Comparison of ENCODE assay signal across 1 cellular context in the genomic region with DNA sequence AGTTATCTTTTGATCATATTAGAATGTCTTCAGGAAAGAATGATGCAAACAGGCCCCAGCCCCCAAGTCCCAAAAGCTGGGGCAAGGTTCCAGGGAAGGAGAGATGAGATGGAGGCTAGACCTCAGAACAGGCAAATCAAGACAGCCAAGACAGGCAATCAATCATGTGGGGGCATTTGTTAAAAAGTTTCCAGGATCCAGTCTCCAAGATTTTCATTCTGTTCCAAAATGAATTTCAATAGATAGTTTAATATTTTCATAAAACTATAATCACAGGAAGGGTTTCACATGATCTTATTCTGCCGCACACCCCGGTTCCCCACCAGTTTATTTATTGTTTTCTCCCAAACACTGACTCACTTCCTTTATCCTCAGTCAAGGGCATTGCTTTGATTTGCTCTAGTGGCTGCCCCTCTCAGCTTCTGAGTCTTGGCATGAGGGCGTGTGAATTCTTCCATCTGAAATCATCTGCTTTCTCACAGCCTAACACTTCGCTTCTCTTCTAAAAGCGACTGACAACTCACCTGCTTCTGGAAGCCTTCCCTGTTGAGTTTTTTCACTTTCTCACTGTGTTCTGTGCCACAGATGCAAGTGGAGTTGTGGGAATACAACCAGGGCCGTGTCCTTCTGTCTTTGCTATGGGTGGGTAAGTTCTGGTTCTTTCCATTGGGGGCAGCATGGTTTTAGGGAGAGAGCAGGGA.
A peak's percentile ranks its signal among the peaks of the same experiment; 100 is the strongest.
TF ChIP-seq lines count a peak whose summit lies in the region.

No MANE protein-coding gene starts in this region.

TF ChIP-seq in HepG2, 621 proteins besides CTCF, POLR2A, EP300 and RAD21 (continued from another document and continues in another):
- TF ChIP-seq HMGA1 (CRISPR knock-in tag; conservative IDR thresholded peaks at IDR 0.05) (no peak; the same call in 1 of the 2 replicates), CAMTA2 (CRISPR knock-in tag; IDR thresholded peaks at IDR 0.05; ENCODE audit: borderline replicate concordance) (no peak), ZNF329 (CRISPR knock-in tag; IDR thresholded peaks at IDR 0.05; ENCODE audit: low read depth) (no peak), IRF2 (CRISPR knock-in tag; IDR thresholded peaks at IDR 0.05) (no peak), SIN3B (IDR thresholded peaks at IDR 0.05; ENCODE audit: low read length) (no peak), TARDBP (CRISPR knock-in tag; IDR thresholded peaks at IDR 0.05) (peak; percentile 74), ZNF17 (CRISPR knock-in tag; IDR thresholded peaks at IDR 0.05) (0 out of 2 replicates have a peak, but pooled peaks have one; percentile 32), HNF4A (CRISPR knock-in tag; IDR thresholded peaks at IDR 0.05) (no peak), ZNF333 (CRISPR knock-in tag; IDR thresholded peaks at IDR 0.05; ENCODE audit: borderline replicate concordance) (no peak), BORCS8-MEF2B (CRISPR knock-in tag; IDR thresholded peaks at IDR 0.05) (peak; percentile 47; the same call in 1 of the 2 replicates), YEATS2 (CRISPR knock-in tag; IDR thresholded peaks at IDR 0.05; ENCODE audit: borderline replicate concordance) (0 out of 2 replicates have a peak, but pooled peaks have one; percentile 51), ZNF10 (CRISPR knock-in tag; IDR thresholded peaks at IDR 0.05; ENCODE audit: borderline replicate concordance, low read depth) (no peak), ZMYM4 (CRISPR knock-in tag; IDR thresholded peaks at IDR 0.05) (peak; percentile 44), ARNT (IDR thresholded peaks at IDR 0.05) (no peak), ZNF431 (CRISPR knock-in tag; IDR thresholded peaks at IDR 0.05; ENCODE audit: borderline replicate concordance, low read depth) (no peak), STAT5B (CRISPR knock-in tag; IDR thresholded peaks at IDR 0.05) (no peak), ETV6 (CRISPR knock-in tag; conservative IDR thresholded peaks at IDR 0.05) (no peak), ZNF567 (CRISPR knock-in tag; IDR thresholded peaks at IDR 0.05; ENCODE audit: borderline replicate concordance) (no peak), ZNF768 (CRISPR knock-in tag; IDR thresholded peaks at IDR 0.05) (no peak), ZFP1 (CRISPR knock-in tag; IDR thresholded peaks at IDR 0.05) (no peak; the same call in 1 of the 2 replicates), NCOA1 (CRISPR knock-in tag; IDR thresholded peaks at IDR 0.05) (no peak), NBN (conservative IDR thresholded peaks at IDR 0.05) (no peak), ZNF781 (CRISPR knock-in tag; IDR thresholded peaks at IDR 0.05; ENCODE audit: borderline replicate concordance, not compliant biosample characterization) (no peak), ZNF552 (CRISPR knock-in tag; IDR thresholded peaks at IDR 0.05; ENCODE audit: borderline replicate concordance) (no peak), HOXA5 (CRISPR knock-in tag; IDR thresholded peaks at IDR 0.05) (peak; percentile 62; the same call in 1 of the 2 replicates)
- TF ChIP-seq, protein P1, sequence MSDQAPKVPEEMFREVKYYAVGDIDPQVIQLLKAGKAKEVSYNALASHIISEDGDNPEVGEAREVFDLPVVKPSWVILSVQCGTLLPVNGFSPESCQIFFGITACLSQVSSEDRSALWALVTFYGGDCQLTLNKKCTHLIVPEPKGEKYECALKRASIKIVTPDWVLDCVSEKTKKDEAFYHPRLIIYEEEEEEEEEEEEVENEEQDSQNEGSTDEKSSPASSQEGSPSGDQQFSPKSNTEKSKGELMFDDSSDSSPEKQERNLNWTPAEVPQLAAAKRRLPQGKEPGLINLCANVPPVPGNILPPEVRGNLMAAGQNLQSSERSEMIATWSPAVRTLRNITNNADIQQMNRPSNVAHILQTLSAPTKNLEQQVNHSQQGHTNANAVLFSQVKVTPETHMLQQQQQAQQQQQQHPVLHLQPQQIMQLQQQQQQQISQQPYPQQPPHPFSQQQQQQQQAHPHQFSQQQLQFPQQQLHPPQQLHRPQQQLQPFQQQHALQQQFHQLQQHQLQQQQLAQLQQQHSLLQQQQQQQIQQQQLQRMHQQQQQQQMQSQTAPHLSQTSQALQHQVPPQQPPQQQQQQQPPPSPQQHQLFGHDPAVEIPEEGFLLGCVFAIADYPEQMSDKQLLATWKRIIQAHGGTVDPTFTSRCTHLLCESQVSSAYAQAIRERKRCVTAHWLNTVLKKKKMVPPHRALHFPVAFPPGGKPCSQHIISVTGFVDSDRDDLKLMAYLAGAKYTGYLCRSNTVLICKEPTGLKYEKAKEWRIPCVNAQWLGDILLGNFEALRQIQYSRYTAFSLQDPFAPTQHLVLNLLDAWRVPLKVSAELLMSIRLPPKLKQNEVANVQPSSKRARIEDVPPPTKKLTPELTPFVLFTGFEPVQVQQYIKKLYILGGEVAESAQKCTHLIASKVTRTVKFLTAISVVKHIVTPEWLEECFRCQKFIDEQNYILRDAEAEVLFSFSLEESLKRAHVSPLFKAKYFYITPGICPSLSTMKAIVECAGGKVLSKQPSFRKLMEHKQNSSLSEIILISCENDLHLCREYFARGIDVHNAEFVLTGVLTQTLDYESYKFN (CRISPR knock-in tag; conservative IDR thresholded peaks at IDR 0.05): peak; percentile 73
- TF ChIP-seq, protein P2, sequence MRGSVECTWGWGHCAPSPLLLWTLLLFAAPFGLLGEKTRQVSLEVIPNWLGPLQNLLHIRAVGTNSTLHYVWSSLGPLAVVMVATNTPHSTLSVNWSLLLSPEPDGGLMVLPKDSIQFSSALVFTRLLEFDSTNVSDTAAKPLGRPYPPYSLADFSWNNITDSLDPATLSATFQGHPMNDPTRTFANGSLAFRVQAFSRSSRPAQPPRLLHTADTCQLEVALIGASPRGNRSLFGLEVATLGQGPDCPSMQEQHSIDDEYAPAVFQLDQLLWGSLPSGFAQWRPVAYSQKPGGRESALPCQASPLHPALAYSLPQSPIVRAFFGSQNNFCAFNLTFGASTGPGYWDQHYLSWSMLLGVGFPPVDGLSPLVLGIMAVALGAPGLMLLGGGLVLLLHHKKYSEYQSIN (CRISPR knock-in tag; IDR thresholded peaks at IDR 0.05; ENCODE audit: borderline replicate concordance): no peak
- TF ChIP-seq, protein P3, sequence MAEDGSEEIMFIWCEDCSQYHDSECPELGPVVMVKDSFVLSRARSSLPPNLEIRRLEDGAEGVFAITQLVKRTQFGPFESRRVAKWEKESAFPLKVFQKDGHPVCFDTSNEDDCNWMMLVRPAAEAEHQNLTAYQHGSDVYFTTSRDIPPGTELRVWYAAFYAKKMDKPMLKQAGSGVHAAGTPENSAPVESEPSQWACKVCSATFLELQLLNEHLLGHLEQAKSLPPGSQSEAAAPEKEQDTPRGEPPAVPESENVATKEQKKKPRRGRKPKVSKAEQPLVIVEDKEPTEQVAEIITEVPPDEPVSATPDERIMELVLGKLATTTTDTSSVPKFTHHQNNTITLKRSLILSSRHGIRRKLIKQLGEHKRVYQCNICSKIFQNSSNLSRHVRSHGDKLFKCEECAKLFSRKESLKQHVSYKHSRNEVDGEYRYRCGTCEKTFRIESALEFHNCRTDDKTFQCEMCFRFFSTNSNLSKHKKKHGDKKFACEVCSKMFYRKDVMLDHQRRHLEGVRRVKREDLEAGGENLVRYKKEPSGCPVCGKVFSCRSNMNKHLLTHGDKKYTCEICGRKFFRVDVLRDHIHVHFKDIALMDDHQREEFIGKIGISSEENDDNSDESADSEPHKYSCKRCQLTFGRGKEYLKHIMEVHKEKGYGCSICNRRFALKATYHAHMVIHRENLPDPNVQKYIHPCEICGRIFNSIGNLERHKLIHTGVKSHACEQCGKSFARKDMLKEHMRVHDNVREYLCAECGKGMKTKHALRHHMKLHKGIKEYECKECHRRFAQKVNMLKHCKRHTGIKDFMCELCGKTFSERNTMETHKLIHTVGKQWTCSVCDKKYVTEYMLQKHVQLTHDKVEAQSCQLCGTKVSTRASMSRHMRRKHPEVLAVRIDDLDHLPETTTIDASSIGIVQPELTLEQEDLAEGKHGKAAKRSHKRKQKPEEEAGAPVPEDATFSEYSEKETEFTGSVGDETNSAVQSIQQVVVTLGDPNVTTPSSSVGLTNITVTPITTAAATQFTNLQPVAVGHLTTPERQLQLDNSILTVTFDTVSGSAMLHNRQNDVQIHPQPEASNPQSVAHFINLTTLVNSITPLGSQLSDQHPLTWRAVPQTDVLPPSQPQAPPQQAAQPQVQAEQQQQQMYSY (CRISPR knock-in tag; IDR thresholded peaks at IDR 0.05): no peak
- TF ChIP-seq, protein P4, sequence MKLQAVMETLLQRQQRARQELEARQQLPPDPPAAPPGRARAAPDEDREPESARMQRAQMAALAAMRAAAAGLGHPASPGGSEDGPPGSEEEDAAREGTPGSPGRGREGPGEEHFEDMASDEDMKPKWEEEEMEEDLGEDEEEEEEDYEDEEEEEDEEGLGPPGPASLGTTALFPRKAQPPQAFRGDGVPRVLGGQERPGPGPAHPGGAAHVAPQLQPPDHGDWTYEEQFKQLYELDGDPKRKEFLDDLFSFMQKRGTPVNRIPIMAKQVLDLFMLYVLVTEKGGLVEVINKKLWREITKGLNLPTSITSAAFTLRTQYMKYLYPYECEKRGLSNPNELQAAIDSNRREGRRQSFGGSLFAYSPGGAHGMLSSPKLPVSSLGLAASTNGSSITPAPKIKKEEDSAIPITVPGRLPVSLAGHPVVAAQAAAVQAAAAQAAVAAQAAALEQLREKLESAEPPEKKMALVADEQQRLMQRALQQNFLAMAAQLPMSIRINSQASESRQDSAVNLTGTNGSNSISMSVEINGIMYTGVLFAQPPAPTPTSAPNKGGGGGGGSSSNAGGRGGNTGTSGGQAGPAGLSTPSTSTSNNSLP (IDR thresholded peaks at IDR 0.05; ENCODE audit: low read depth, low read length): no peak
- TF ChIP-seq, protein P5, sequence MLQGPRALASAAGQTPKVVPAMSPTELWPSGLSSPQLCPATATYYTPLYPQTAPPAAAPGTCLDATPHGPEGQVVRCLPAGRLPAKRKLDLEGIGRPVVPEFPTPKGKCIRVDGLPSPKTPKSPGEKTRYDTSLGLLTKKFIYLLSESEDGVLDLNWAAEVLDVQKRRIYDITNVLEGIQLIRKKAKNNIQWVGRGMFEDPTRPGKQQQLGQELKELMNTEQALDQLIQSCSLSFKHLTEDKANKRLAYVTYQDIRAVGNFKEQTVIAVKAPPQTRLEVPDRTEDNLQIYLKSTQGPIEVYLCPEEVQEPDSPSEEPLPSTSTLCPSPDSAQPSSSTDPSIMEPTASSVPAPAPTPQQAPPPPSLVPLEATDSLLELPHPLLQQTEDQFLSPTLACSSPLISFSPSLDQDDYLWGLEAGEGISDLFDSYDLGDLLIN (CRISPR knock-in tag; IDR thresholded peaks at IDR 0.05; ENCODE audit: borderline replicate concordance): no peak
- TF ChIP-seq, protein P6, sequence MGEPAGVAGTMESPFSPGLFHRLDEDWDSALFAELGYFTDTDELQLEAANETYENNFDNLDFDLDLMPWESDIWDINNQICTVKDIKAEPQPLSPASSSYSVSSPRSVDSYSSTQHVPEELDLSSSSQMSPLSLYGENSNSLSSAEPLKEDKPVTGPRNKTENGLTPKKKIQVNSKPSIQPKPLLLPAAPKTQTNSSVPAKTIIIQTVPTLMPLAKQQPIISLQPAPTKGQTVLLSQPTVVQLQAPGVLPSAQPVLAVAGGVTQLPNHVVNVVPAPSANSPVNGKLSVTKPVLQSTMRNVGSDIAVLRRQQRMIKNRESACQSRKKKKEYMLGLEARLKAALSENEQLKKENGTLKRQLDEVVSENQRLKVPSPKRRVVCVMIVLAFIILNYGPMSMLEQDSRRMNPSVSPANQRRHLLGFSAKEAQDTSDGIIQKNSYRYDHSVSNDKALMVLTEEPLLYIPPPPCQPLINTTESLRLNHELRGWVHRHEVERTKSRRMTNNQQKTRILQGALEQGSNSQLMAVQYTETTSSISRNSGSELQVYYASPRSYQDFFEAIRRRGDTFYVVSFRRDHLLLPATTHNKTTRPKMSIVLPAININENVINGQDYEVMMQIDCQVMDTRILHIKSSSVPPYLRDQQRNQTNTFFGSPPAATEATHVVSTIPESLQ (CRISPR knock-in tag; conservative IDR thresholded peaks at IDR 0.05): no peak
- TF ChIP-seq, protein P7, sequence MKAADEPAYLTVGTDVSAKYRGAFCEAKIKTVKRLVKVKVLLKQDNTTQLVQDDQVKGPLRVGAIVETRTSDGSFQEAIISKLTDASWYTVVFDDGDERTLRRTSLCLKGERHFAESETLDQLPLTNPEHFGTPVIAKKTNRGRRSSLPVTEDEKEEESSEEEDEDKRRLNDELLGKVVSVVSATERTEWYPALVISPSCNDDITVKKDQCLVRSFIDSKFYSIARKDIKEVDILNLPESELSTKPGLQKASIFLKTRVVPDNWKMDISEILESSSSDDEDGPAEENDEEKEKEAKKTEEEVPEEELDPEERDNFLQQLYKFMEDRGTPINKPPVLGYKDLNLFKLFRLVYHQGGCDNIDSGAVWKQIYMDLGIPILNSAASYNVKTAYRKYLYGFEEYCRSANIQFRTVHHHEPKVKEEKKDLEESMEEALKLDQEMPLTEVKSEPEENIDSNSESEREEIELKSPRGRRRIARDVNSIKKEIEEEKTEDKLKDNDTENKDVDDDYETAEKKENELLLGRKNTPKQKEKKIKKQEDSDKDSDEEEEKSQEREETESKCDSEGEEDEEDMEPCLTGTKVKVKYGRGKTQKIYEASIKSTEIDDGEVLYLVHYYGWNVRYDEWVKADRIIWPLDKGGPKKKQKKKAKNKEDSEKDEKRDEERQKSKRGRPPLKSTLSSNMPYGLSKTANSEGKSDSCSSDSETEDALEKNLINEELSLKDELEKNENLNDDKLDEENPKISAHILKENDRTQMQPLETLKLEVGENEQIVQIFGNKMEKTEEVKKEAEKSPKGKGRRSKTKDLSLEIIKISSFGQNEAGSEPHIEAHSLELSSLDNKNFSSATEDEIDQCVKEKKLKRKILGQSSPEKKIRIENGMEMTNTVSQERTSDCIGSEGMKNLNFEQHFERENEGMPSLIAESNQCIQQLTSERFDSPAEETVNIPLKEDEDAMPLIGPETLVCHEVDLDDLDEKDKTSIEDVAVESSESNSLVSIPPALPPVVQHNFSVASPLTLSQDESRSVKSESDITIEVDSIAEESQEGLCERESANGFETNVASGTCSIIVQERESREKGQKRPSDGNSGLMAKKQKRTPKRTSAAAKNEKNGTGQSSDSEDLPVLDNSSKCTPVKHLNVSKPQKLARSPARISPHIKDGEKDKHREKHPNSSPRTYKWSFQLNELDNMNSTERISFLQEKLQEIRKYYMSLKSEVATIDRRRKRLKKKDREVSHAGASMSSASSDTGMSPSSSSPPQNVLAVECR (CRISPR knock-in tag; IDR thresholded peaks at IDR 0.05; ENCODE audit: borderline replicate concordance): peak; percentile 31; the same call in 1 of the 2 replicates
- TF ChIP-seq, protein P8, sequence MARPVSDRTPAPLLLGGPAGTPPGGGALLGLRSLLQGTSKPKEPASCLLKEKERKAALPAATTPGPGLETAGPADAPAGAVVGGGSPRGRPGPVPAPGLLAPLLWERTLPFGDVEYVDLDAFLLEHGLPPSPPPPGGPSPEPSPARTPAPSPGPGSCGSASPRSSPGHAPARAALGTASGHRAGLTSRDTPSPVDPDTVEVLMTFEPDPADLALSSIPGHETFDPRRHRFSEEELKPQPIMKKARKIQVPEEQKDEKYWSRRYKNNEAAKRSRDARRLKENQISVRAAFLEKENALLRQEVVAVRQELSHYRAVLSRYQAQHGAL (CRISPR knock-in tag; IDR thresholded peaks at IDR 0.05; ENCODE audit: not compliant biosample characterization): no peak
- TF ChIP-seq, protein P9, sequence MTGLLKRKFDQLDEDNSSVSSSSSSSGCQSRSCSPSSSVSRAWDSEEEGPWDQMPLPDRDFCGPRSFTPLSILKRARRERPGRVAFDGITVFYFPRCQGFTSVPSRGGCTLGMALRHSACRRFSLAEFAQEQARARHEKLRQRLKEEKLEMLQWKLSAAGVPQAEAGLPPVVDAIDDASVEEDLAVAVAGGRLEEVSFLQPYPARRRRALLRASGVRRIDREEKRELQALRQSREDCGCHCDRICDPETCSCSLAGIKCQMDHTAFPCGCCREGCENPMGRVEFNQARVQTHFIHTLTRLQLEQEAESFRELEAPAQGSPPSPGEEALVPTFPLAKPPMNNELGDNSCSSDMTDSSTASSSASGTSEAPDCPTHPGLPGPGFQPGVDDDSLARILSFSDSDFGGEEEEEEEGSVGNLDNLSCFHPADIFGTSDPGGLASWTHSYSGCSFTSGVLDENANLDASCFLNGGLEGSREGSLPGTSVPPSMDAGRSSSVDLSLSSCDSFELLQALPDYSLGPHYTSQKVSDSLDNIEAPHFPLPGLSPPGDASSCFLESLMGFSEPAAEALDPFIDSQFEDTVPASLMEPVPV (CRISPR knock-in tag; IDR thresholded peaks at IDR 0.05): no peak
